ENCODE assay signal across 8 cellular contexts in genomic region chr18:8706981-8707940, GRCh38. TPM values are rescaled to one million over a fixed set of nuclear protein-coding genes. Genes with fewer than 3 reads are reported as not detected.
DNase-seq lines count a peak whose midpoint lies in the region; ATAC-seq and TF ChIP-seq lines count a peak whose summit lies in the region.

No MANE protein-coding gene starts in this region.

- DNase-seq in CD4-positive, alpha-beta memory T cell: peak in 2 of 5 donors; percentile 20 to 47
- peak; percentile 11 to 51 for DNase-seq in SW 1271 (lab: John Stamatoyannopoulos, UW)
- DNase-seq in mesenchymal stem cell: peak; percentile 87
- DNase-seq in tibial artery: peak; percentile 36 to 67

- H3K23ac ChIP-seq in mesenchymal stem cell (ENCODE audit: low read length in 2 of 2): peak overlapping the region in 1 of 2 experiments; percentile 14

- H3K79me1 ChIP-seq in mesenchymal stem cell (replicated peaks; ENCODE audit: low read length, poor library complexity, severe bottlenecking): peaks cover 5% of the 10 kb centered on the region

- CTCF ChIA-PET in CD4-positive, alpha-beta memory T cell (lab: Charles Lee; ENCODE audit: partially characterized antibody): interaction anchor here (0.7 to 2.2 kb wide), 4 partner anchors 8 to 280 kb away, joined by 3 to 11 read pairs (median 4); no protein-coding TSS in a partner anchor

- H3K9me3 Mint-ChIP-seq in CD4-positive, alpha-beta memory T cell: peaks cover 0 to 3% (median 0%) of the 10 kb centered on the region in 8 donors

- H2AK5ac ChIP-seq in mesenchymal stem cell (ENCODE audit: low read length, severe bottlenecking): no peak overlapping the region

- peaks cover 0 to 3% of the 10 kb centered on the region in 2 donors for H3K36me3 Mint-ChIP-seq in CD4-positive, alpha-beta memory T cell

- H2BK5ac ChIP-seq in mesenchymal stem cell (ENCODE audit: low read depth, low read length, poor library complexity, severe bottlenecking): peak overlapping the region; percentile 93

- peak overlapping the region; percentile 34 for H4K91ac ChIP-seq in mesenchymal stem cell (ENCODE audit: low read length)

- H3K27me3 Mint-ChIP-seq in CD4-positive, alpha-beta memory T cell: peaks cover 29 to 46% of the 10 kb centered on the region in 2 donors

- peak overlapping the region in 6 of 7 donors; percentile 59 to 90 (median 81) for H3K27ac Mint-ChIP-seq in CD4-positive, alpha-beta memory T cell

- ATAC-seq in GM19324 (IDR thresholded peaks at IDR 0.05; ENCODE audit: low FRiP score, unreplicated experiment) (no peak), GM21619 (IDR thresholded peaks at IDR 0.05; ENCODE audit: unreplicated experiment) (no peak)

- no peaks in the 10 kb centered on the region for H3K9me3 ChIP-seq in CD4-positive, alpha-beta memory T cell (ENCODE audit: control insufficient read depth in 1 of 2, low read length in 2 of 2)
- H3K9me3 ChIP-seq in HUES48 (ENCODE audit: control insufficient read depth, insufficient read depth, low read length) (no peaks in the 10 kb centered on the region), endocrine pancreas (ENCODE audit: control insufficient read depth, low read length) (no peaks in the 10 kb centered on the region), mesenchymal stem cell (ENCODE audit: control insufficient read depth, low read length) (no peaks in the 10 kb centered on the region), tibial artery (no peaks in the 10 kb centered on the region)

- intact Hi-C loops in CD4-positive, alpha-beta memory T cell (cut with micrococcal nuclease): loop anchor here (10.0 kb wide), 2 partner anchors 428 to 908 kb away; partner anchors contain the start of genes ANKRD12 and PPP4R1
- intact Hi-C loops in tibial artery (cut with DNase I; ENCODE audit: low total_unique reads): no loop called here

- no peak overlapping the region for H3K14ac ChIP-seq in mesenchymal stem cell (ENCODE audit: low read length in 2 of 2)

- H3K36me3 ChIP-seq in CD4-positive, alpha-beta memory T cell (ENCODE audit: insufficient read depth, low read length): no peaks in the 10 kb centered on the region
- H3K36me3 ChIP-seq in HUES48 (ENCODE audit: control insufficient read depth, insufficient read depth, low read length) (no peaks in the 10 kb centered on the region), endocrine pancreas (ENCODE audit: control insufficient read depth, insufficient read depth, low read length) (no peaks in the 10 kb centered on the region), mesenchymal stem cell (ENCODE audit: control insufficient read depth in 1 of 2, insufficient read depth in 2 of 2, low read depth in 1 of 2, low read length in 2 of 2) (peaks cover 25 to 32% of the 10 kb centered on the region in 2 experiments), tibial artery (no peaks in the 10 kb centered on the region)

- H3K4me1 Mint-ChIP-seq in CD4-positive, alpha-beta memory T cell: peaks cover 10 to 35% (median 15%) of the 10 kb centered on the region in 4 donors

- no peak overlapping the region for H3K27ac ChIP-seq in CD4-positive, alpha-beta memory T cell (ENCODE audit: low read depth, low read length)
- H3K27ac ChIP-seq in HUES48 (ENCODE audit: low read depth, low read length) (peak overlapping the region; percentile 21), mesenchymal stem cell (ENCODE audit: low read length, poor library complexity, severe bottlenecking) (peak overlapping the region; percentile 85), tibial artery (peak overlapping the region in 1 of 2 donors; percentile 63)

- H3K4me3 Mint-ChIP-seq in CD4-positive, alpha-beta memory T cell: peak overlapping the region; percentile 88 to 99 (median 92)

- peak overlapping the region; percentile 48 for H2BK15ac ChIP-seq in mesenchymal stem cell (ENCODE audit: low read depth, poor library complexity, severe bottlenecking)

- H3K4me3 ChIP-seq in CD4-positive, alpha-beta memory T cell (ENCODE audit: low read length in 2 of 2): peak overlapping the region in 1 of 2 donors; percentile 19
- peak overlapping the region; percentile 64 for H3K4me3 ChIP-seq in HUES48 (ENCODE audit: low read depth, low read length)
- H3K4me3 ChIP-seq in endocrine pancreas (ENCODE audit: control insufficient read depth, insufficient read depth, low read length): peak overlapping the region; percentile 29
- H3K4me3 ChIP-seq in mesenchymal stem cell (ENCODE audit: insufficient read depth in 1 of 2, low read depth in 1 of 2, low read length in 2 of 2): peak overlapping the region; percentile 91 to 96
- peak overlapping the region; percentile 65 to 68 for H3K4me3 ChIP-seq in tibial artery

- 1% methylated on average over 41 of the region's 41 CpGs for WGBS in mesenchymal stem cell

- H3K4me1 ChIP-seq in CD4-positive, alpha-beta memory T cell (ENCODE audit: insufficient read depth, low read length): peaks cover 26% of the 10 kb centered on the region
- H3K4me1 ChIP-seq in HUES48 (ENCODE audit: control insufficient read depth, insufficient read depth, low read length) (peaks cover 35% of the 10 kb centered on the region), endocrine pancreas (ENCODE audit: control insufficient read depth, insufficient read depth, low read length) (no peaks in the 10 kb centered on the region), mesenchymal stem cell (ENCODE audit: control insufficient read depth, insufficient read depth, low read depth, low read length) (peaks cover 23% of the 10 kb centered on the region), tibial artery (peaks cover 0 to 23% (median 20%) of the 10 kb centered on the region in 4 donors)

- no peak for TF ChIP-seq CTCF in tibial artery (IDR thresholded peaks at IDR 0.05)

- POLR2A ChIA-PET in CD4-positive, alpha-beta memory T cell (lab: Charles Lee; ENCODE audit: partially characterized antibody): no interaction called here

- H2BK120ac ChIP-seq in mesenchymal stem cell (ENCODE audit: low read depth, low read length): peak overlapping the region; percentile 58

- peak overlapping the region; percentile 70 for H3K4me2 ChIP-seq in mesenchymal stem cell (ENCODE audit: low read length, poor library complexity, severe bottlenecking)

- H4K8ac ChIP-seq in mesenchymal stem cell (ENCODE audit: low read length): peak overlapping the region; percentile 87

- peak overlapping the region; percentile 60 for H3K4ac ChIP-seq in mesenchymal stem cell (ENCODE audit: low read depth in 1 of 2, low read length in 2 of 2)

- peak overlapping the region in 1 of 2 experiments; percentile 29 for H2BK12ac ChIP-seq in mesenchymal stem cell (ENCODE audit: low read length in 2 of 2)

- H3K9ac ChIP-seq in HUES48 (ENCODE audit: low read depth, low read length) (peak overlapping the region; percentile 63), endocrine pancreas (ENCODE audit: control insufficient read depth, insufficient read depth, low read length) (peak overlapping the region; percentile 36), mesenchymal stem cell (ENCODE audit: low read length) (peak overlapping the region; percentile 95)

- H3K18ac ChIP-seq in mesenchymal stem cell (ENCODE audit: low read depth in 1 of 2, low read length in 2 of 2): peak overlapping the region; percentile 59 to 79

- peaks cover 29% of the 10 kb centered on the region for H3K27me3 ChIP-seq in CD4-positive, alpha-beta memory T cell (ENCODE audit: insufficient read depth, low read length)
- peaks cover 21% of the 10 kb centered on the region for H3K27me3 ChIP-seq in HUES48 (ENCODE audit: control insufficient read depth, insufficient read depth, low read length)
- no peaks in the 10 kb centered on the region for H3K27me3 ChIP-seq in endocrine pancreas (ENCODE audit: control insufficient read depth, insufficient read depth, low read length)
- H3K27me3 ChIP-seq in mesenchymal stem cell (ENCODE audit: control insufficient read depth in 1 of 2, insufficient read depth in 1 of 2, low read length in 2 of 2): no peaks in the 10 kb centered on the region
- H3K27me3 ChIP-seq in tibial artery: no peaks in the 10 kb centered on the region

- peak overlapping the region; percentile 3 for H2AFZ ChIP-seq in mesenchymal stem cell (ENCODE audit: low read depth, low read length)

RNA-seq across cellular contexts. Expression of gene MTCL1, which starts 1.9 kb away (rescaled TPM):
- under 1 TPM; 0.29 to 0.36 TPM for total RNA-seq in CD4-positive, alpha-beta memory T cell
- polyA plus RNA-seq in CD4-positive, alpha-beta memory T cell: not detected
- polyA plus RNA-seq in mesenchymal stem cell (2013, experiment 1 of 2): 15.4 TPM
- polyA plus RNA-seq in mesenchymal stem cell (2013, experiment 2 of 2): 15.4 TPM

Comparison
In these comparisons a context has a peak if more than half of its experiments do, and no peak if none do; other contexts are left out.
1. H3K9ac ChIP-seq: peak in every context shown above with its lines; median percentile 95 in mesenchymal stem cell; 63 in HUES48; 36 in endocrine pancreas.